Comparison of ENCODE assay signal across 1 cellular context in the genomic region with DNA sequence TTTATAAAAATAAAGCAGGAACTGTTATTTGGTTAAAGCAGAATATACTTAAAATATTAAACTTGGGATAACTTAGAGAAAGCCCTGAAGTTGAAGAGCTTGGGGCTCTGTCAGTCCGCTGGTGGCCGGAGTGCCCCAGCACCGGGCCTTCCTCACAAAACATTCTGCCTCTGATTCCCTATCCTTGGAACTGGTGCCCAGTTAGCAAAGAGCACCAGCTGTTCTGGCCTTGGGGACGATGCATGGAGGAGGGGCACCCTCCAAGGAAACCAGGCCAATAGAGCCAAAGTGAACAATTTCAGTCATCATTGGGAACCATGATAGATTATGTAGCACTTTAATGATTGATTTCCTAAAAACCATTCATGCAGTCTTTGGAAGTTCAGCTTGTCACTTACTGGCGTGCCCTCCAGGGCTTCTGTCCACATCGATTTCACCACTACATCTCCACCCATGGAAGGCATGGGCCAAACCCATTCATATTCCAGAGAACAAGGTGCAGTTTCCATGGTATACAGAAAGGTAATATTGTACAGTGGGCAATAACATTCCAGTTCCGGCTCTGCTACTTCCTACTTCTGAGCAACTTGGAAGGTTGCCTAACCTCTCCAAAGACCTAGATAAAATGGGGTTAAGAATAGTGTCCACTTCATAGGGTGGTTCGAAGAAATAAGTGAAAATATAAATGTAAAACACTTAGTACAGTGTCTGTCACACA.
TF ChIP-seq lines count a peak whose summit lies in the region.

No MANE protein-coding gene starts in this region.

TF ChIP-seq in HepG2, 621 proteins besides CTCF, POLR2A, EP300 and RAD21:
- TF ChIP-seq, protein P1, sequence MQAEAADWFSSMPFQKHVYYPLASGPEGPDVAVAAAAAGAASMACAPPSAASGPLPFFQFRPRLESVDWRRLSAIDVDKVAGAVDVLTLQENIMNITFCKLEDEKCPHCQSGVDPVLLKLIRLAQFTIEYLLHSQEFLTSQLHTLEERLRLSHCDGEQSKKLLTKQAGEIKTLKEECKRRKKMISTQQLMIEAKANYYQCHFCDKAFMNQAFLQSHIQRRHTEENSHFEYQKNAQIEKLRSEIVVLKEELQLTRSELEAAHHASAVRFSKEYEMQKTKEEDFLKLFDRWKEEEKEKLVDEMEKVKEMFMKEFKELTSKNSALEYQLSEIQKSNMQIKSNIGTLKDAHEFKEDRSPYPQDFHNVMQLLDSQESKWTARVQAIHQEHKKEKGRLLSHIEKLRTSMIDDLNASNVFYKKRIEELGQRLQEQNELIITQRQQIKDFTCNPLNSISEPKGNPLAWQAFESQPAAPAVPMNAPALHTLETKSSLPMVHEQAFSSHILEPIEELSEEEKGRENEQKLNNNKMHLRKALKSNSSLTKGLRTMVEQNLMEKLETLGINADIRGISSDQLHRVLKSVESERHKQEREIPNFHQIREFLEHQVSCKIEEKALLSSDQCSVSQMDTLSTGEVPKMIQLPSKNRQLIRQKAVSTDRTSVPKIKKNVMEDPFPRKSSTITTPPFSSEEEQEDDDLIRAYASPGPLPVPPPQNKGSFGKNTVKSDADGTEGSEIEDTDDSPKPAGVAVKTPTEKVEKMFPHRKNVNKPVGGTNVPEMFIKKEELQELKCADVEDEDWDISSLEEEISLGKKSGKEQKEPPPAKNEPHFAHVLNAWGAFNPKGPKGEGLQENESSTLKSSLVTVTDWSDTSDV (CRISPR knock-in tag; IDR thresholded peaks at IDR 0.05), result no peak
- TF ChIP-seq, protein P2, sequence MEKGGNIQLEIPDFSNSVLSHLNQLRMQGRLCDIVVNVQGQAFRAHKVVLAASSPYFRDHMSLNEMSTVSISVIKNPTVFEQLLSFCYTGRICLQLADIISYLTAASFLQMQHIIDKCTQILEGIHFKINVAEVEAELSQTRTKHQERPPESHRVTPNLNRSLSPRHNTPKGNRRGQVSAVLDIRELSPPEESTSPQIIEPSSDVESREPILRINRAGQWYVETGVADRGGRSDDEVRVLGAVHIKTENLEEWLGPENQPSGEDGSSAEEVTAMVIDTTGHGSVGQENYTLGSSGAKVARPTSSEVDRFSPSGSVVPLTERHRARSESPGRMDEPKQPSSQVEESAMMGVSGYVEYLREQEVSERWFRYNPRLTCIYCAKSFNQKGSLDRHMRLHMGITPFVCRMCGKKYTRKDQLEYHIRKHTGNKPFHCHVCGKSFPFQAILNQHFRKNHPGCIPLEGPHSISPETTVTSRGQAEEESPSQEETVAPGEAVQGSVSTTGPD (CRISPR knock-in tag; IDR thresholded peaks at IDR 0.05), result no peak
- TF ChIP-seq, protein P3, sequence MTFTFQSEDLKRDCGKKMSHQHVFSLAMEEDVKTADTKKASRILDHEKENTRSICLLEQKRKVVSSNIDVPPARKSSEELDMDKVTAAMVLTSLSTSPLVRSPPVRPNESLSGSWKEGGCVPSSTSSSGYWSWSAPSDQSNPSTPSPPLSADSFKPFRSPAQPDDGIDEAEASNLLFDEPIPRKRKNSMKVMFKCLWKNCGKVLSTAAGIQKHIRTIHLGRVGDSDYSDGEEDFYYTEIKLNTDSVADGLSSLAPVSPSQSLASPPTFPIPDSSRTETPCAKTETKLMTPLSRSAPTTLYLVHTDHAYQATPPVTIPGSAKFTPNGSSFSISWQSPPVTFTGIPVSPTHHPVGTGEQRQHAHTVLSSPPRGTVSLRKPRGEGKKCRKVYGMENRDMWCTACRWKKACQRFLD (CRISPR knock-in tag; IDR thresholded peaks at IDR 0.05; ENCODE audit: borderline replicate concordance), result no peak
- TF ChIP-seq MIER3 (CRISPR knock-in tag; IDR thresholded peaks at IDR 0.05; ENCODE audit: borderline replicate concordance), result no peak
- TF ChIP-seq SCMH1 (CRISPR knock-in tag; IDR thresholded peaks at IDR 0.05; ENCODE audit: borderline replicate concordance), result no peak
- TF ChIP-seq ZFP36L1 (CRISPR knock-in tag; IDR thresholded peaks at IDR 0.05), result no peak
